In the genomic region with DNA sequence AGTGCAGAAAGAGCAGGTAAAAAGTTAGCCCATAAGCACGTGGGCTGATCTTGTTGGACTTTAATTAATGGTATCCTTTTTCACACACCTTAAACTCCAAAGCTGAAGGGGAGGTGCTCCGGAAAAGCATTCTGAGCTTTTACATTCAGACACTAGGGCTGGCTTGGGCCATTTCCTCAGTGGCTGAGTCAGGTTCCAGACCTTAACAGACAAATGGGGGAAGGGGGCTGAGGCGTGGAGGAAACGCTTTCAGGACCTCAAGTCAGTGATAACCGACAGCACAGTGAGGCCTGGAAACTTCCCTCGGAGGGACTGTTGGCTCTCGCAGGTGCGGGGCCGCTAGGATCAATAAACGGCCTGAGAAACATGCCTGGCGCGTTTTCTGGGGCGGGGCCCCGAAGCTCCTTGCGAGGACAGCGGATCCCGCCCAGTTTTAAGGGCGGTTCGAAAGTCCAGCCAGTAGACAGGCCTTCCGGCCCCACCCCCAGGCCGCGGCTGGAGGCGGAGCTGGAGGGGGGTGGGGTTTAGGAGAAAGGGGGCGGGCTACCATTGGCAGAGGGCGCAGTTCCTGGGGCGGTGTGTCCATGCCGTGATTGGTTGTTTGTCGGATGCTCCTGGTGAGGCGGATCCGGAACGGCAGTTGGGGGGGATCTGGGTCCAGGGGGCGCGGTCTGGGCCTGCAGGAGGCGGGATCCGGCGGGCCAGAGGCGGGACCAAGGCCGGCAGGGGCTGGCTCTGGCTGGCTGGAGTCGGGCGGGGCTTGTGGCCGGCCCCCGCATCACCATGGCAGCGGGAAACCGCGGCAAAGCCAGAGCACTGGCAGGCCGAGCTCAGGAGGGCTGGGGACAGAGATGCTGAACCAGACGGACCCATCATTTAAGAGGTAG, we compare ENCODE assay signal across 8 cellular contexts. TPM values are rescaled to one million over a fixed set of nuclear protein-coding genes. Genes with fewer than 3 reads are reported as not detected.
A peak's percentile ranks its signal among the peaks of the same experiment; 100 is the strongest.
DNase-seq lines count a peak whose midpoint lies in the region; ATAC-seq and TF ChIP-seq lines count a peak whose summit lies in the region.

No MANE protein-coding gene starts in this region.

- ATAC-seq in HG02852 (IDR thresholded peaks at IDR 0.05; ENCODE audit: unreplicated experiment) (peak; percentile 92), heart right ventricle (peak; percentile 95 to 97 (median 96)), upper lobe of left lung (ENCODE audit: low FRiP score in 2 of 2) (peak; percentile 97 to 99)

- 0 to 1% methylated on average over 45 to 47 of the region's 47 CpGs for WGBS in heart right ventricle, 2 donors
- 1% methylated on average over 15 to 39 of the region's 47 CpGs for whole genome bisulfite sequencing in upper lobe of left lung, 2 donors

- H3K9me3 ChIP-seq in heart right ventricle, result no peaks in the 10 kb centered on the region
- H3K9me3 ChIP-seq in upper lobe of left lung, result no peaks in the 10 kb centered on the region

- no peak for TF ChIP-seq CTCF in GM13976 (IDR thresholded peaks at IDR 0.05; ENCODE audit: borderline replicate concordance, control extremely low read depth, extremely low read depth, insufficient read depth, missing control alignments)
- TF ChIP-seq CTCF in heart right ventricle (IDR thresholded peaks at IDR 0.05), result peak in 1 of 9 donors; percentile 5
- peak in 2 of 6 experiments; percentile 32 to 44 for TF ChIP-seq CTCF in upper lobe of left lung (IDR thresholded peaks at IDR 0.05)

- peak; percentile 99 for DNase-seq in GM13976 (ENCODE audit: low spot score)
- DNase-seq in NCI-H1436 treated with DMSO at 0.1 percent for 48 hours (lab: John Stamatoyannopoulos, UW), result peak; percentile 83
- peak; percentile 91 for DNase-seq in T follicular helper cell (ENCODE audit: low read depth)
- DNase-seq in amniotic epithelial cell (ENCODE audit: low read depth), result peak; percentile 94
- DNase-seq in heart right ventricle, result peak; percentile 96 to 97
- peak; percentile 93 to 100 (median 98) for DNase-seq in posterior cingulate gyrus
- peak; percentile 98 to 99 for DNase-seq in upper lobe of left lung

- H3K36me3 ChIP-seq in heart right ventricle (no peaks in the 10 kb centered on the region), upper lobe of left lung (no peaks in the 10 kb centered on the region)

- H3K27ac ChIP-seq in heart right ventricle (peak overlapping the region; percentile 39 to 94 (median 86)), upper lobe of left lung (peak overlapping the region; percentile 80 to 90 (median 86))

- intact Hi-C loops in heart right ventricle (cut with DNase I), result loop anchor here in 7 of 10 donors (1.0 to 10.0 kb wide), 6 partner anchors 44 to 161 kb away; partner anchors contain the start of genes CFAP68 (in 6 of the 7), FDXACB1 (in 6 of the 7), SDHD (in 3 of the 7) and TIMM8B (in 3 of the 7)
- intact Hi-C loops in posterior cingulate gyrus (cut with DNase I), result loop anchor here (5.0 kb wide), 1 partner anchor 49 kb away; the partner anchor contains the start of genes CFAP68 and FDXACB1

- in situ Hi-C loops in GM13976 (cut with MboI; ENCODE audit: low sequenced_read_pairs, unreplicated experiment), result no loop called here

- TF ChIP-seq POLR2A in upper lobe of left lung (IDR thresholded peaks at IDR 0.05), result peak in 1 of 4 donors; percentile 57

- no peaks in the 10 kb centered on the region for H3K27me3 ChIP-seq in heart right ventricle
- H3K27me3 ChIP-seq in upper lobe of left lung, result no peaks in the 10 kb centered on the region

- TF ChIP-seq EP300 in upper lobe of left lung (IDR thresholded peaks at IDR 0.05), result no peak

- H3K4me1 ChIP-seq in heart right ventricle, result peaks cover 5 to 54% (median 40%) of the 10 kb centered on the region in 9 donors
- peaks cover 19 to 41% (median 30%) of the 10 kb centered on the region in 4 donors for H3K4me1 ChIP-seq in upper lobe of left lung

- peak overlapping the region in 9 of 10 donors; percentile 22 to 58 (median 52) for H3K4me3 ChIP-seq in heart right ventricle
- H3K4me3 ChIP-seq in upper lobe of left lung, result peak overlapping the region; percentile 9 to 55 (median 45)

RNA-seq across cellular contexts. Expression of gene C11orf52, which starts 8.0 kb away (rescaled TPM):
- 1 to 10 TPM in 8 of 10 donors, under 1 TPM in 2; 0.48 to 4.1 (median 1.6) TPM for total RNA-seq in heart right ventricle
- polyA plus RNA-seq in heart right ventricle, result 1 to 10 TPM; 3.0 to 3.2 TPM
- 10 to 100 TPM in 4 of 6 donors, 1 to 10 TPM in 2; 7.1 to 26.7 (median 11.3) TPM for total RNA-seq in upper lobe of left lung

RNA-seq across cellular contexts. Expression of gene DIXDC1, which starts 10.4 kb away (rescaled TPM):
- 10 to 100 TPM in 9 of 10 donors, 1 to 10 TPM in 1; 5.6 to 36.8 (median 28.6) TPM for total RNA-seq in heart right ventricle
- 1 to 10 TPM; 4.7 to 5.6 TPM for polyA plus RNA-seq in heart right ventricle
- 10 to 100 TPM; 10.9 to 55.5 (median 15.7) TPM for total RNA-seq in upper lobe of left lung

RNA-seq across cellular contexts. Expression of gene HSPB2, which starts 14.2 kb away (rescaled TPM):
- total RNA-seq in heart right ventricle, result 10 to 100 TPM; 18.9 to 65.4 (median 29.1) TPM
- 100 to 1,000 TPM in 1 of 2 donors, 10 to 100 TPM in 1; 37.7 to 136 TPM for polyA plus RNA-seq in heart right ventricle
- 1 to 10 TPM in 3 of 6 donors, under 1 TPM in 1, not detected in 2; 0.61 to 6.5 (median 1.9) TPM for total RNA-seq in upper lobe of left lung

RNA-seq across cellular contexts. Expression of gene CRYAB, which starts 15.2 kb away (rescaled TPM):
- total RNA-seq in heart right ventricle (over 10,000 TPM in 2 of 10 donors, 1,000 to 10,000 TPM in 8; 7,877 to 10,608 (median 8,590) TPM), upper lobe of left lung (10 to 100 TPM; 21.0 to 79.7 (median 30.2) TPM)
- polyA plus RNA-seq in heart right ventricle, result over 10,000 TPM in 1 of 2 donors, 1,000 to 10,000 TPM in 1; 7,695 to 25,436 TPM

RNA-seq across cellular contexts. Expression of gene CFAP68, which starts 47.4 kb away (rescaled TPM):
- total RNA-seq in heart right ventricle (10 to 100 TPM; 17.5 to 38.5 (median 31.5) TPM), upper lobe of left lung (10 to 100 TPM in 5 of 6 donors, 1 to 10 TPM in 1; 2.1 to 29.4 (median 19.5) TPM)
- polyA plus RNA-seq in heart right ventricle, result 10 to 100 TPM; 14.7 to 24.6 TPM

Comparison
In these comparisons a context has a peak if more than half of its experiments do, and no peak if none do; other contexts are left out.
1. Peak in every context shown above with its lines: DNase-seq, ATAC-seq, H3K4me3 ChIP-seq and H3K27ac ChIP-seq.